In the genomic region with DNA sequence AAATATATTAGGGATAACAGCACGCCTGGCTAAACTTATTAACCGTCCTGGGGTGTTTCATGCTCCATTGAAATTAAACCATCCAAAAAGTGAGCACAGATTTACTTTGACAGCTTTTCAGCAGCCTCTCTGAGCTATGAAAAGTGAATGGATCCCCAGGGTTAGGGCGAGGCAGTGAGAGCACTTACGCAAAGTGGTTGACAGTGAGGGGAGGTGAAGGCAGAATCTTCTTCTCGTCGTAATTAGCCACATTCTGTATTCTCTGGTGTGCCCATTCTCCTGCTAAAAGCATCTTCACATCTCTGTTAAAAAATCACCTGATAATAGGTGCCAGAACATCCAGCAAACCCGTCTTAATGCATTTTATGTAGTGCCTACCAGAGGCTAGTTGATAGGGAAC, we compare ENCODE assay signal across 12 cellular contexts. TPM values are rescaled to one million over a fixed set of nuclear protein-coding genes. Genes with fewer than 3 reads are reported as not detected.
DNase-seq lines count a peak whose midpoint lies in the region; ATAC-seq, FAIRE-seq and TF ChIP-seq lines count a peak whose summit lies in the region.
"Had no signal": no experiment of that assay in that cellular context is flagged by ENCODE, and none has a peak within 500 bp of the region (broad histone marks: within the 10 kb centered on the region; RNA-seq: fewer than 3 reads in every experiment).

No MANE protein-coding gene starts in this region.

- H4K20me1 ChIP-seq in endothelial cell of umbilical vein (replicated peaks; ENCODE audit: control insufficient read depth, extremely low read depth, insufficient read depth, low read length), result no peaks in the 10 kb centered on the region

- H3K4me2 ChIP-seq in endothelial cell of umbilical vein (ENCODE audit: insufficient read depth, low read length), result peak overlapping the region; percentile 89

- no peaks in the 10 kb centered on the region for H3K9me3 ChIP-seq in endothelial cell of umbilical vein (replicated peaks; ENCODE audit: control insufficient read depth, insufficient read depth, low read length)
- H3K9me3 ChIP-seq: ascending aorta, SJSA1 had no signal

- no peak for FAIRE-seq in endothelial cell of umbilical vein (lab: Jason Lieb, UNC)
- FAIRE-seq: A204.1 had no signal

- peak overlapping the region; percentile 89 for H3K4me3 Mint-ChIP-seq in progenitor cell of endocrine pancreas (ENCODE audit: low read depth)

- H3K27ac ChIP-seq in endothelial cell of umbilical vein (ENCODE audit: insufficient read depth, low read depth, low read length), result no peak overlapping the region
- H3K27ac ChIP-seq: ascending aorta, SJSA1 had no signal

- peaks cover 8% of the 10 kb centered on the region for H3K27me3 Mint-ChIP-seq in progenitor cell of endocrine pancreas

- intact Hi-C loops in endothelial cell of umbilical vein (cut with micrococcal nuclease), result loop anchor here (5.0 to 10.0 kb wide), 4 partner anchors 49 to 1266 kb away; no protein-coding TSS in a partner anchor

- dilution Hi-C loops in endothelial cell of umbilical vein (cut with MboI; ENCODE audit: extremely low pct_ligation_motif_present, low sequenced_read_pairs), result no loop called here

- H3K36me3 ChIP-seq in endothelial cell of umbilical vein (ENCODE audit: control insufficient read depth in 2 of 2, extremely low read depth in 1 of 2, insufficient read depth in 2 of 2, low read length in 2 of 2), result no peaks in the 10 kb centered on the region
- H3K36me3 ChIP-seq: ascending aorta, SJSA1 had no signal

- POLR2A ChIA-PET in endothelial cell of umbilical vein (lab: Charles Lee), result no interaction called here

- peaks cover 7% of the 10 kb centered on the region for H3K36me3 Mint-ChIP-seq in progenitor cell of endocrine pancreas (ENCODE audit: insufficient read depth)

- BruUV-seq in endothelial cell of umbilical vein (replicated peaks; lab: Mats Ljungman, UMichigan), result no TSS peak

- H2AFZ ChIP-seq in endothelial cell of umbilical vein (ENCODE audit: low read depth, low read length), result no peak overlapping the region

- no peak for ATAC-seq in HG02678 (IDR thresholded peaks at IDR 0.05; ENCODE audit: unreplicated experiment)
- ATAC-seq: left colon had no signal

- peaks cover 0 to 3% of the 10 kb centered on the region in 2 experiments for H3K27me3 ChIP-seq in endothelial cell of umbilical vein (ENCODE audit: control insufficient read depth in 2 of 2, insufficient read depth in 2 of 2, low read length in 2 of 2)
- H3K27me3 ChIP-seq: ascending aorta had no signal

- H3K9me1 ChIP-seq in endothelial cell of umbilical vein (replicated peaks; ENCODE audit: control insufficient read depth, extremely low read depth, insufficient read depth, low read length), result no peaks in the 10 kb centered on the region

- no peak overlapping the region for H3K4me3 ChIP-seq in endothelial cell of umbilical vein (replicated peaks in 1 of 3; ENCODE audit: insufficient read depth in 1 of 3, low read depth in 1 of 3, low read length in 3 of 3)

- DNase-seq in NCI-H2107 treated with DMSO at 0.1 percent for 48 hours (lab: John Stamatoyannopoulos, UW; ENCODE audit: unreplicated experiment) (peak; percentile 14), NCI-H2107 (lab: John Stamatoyannopoulos, UW) (no peak), NCI-H345 (lab: John Stamatoyannopoulos, UW) (peak; percentile 59), endothelial cell of umbilical vein (ENCODE audit: low read depth, low spot score) (no peak), progenitor cell of endocrine pancreas (ENCODE audit: low spot score, unreplicated experiment) (no peak), foreskin melanocyte (no peak)
- no peak for DNase-seq in stimulated activated CD4-positive, alpha-beta T cell treated with anti-CD3 and anti-CD28 coated beads, Interleukin-4, amount 100 ng/mL, for 1 hour
- DNase-seq: left colon had no signal

- H3K4me1 ChIP-seq in endothelial cell of umbilical vein (ENCODE audit: control insufficient read depth, extremely low read depth, insufficient read depth, low read length), result peaks cover 14% of the 10 kb centered on the region
- H3K4me1 ChIP-seq: ascending aorta had no signal

- TF ChIP-seq POLR2A in endothelial cell of umbilical vein (IDR thresholded peaks at IDR 0.05; ENCODE audit: low read depth, low read length), result no peak

- H3K9ac ChIP-seq in endothelial cell of umbilical vein (replicated peaks; ENCODE audit: extremely low read depth, insufficient read depth, low read length), result no peak overlapping the region

- H3K9me3 Mint-ChIP-seq in progenitor cell of endocrine pancreas (ENCODE audit: low read depth), result no peaks in the 10 kb centered on the region

- TF ChIP-seq CTCF in endothelial cell of umbilical vein (IDR thresholded peaks at IDR 0.05; ENCODE audit: extremely low read depth in 1 of 2, insufficient read depth in 1 of 2, low read depth in 1 of 2, low read length in 2 of 2) (no peak), progenitor cell of endocrine pancreas (IDR thresholded peaks at IDR 0.05; ENCODE audit: unreplicated experiment) (no peak)

- CTCF ChIA-PET in endothelial cell of umbilical vein (lab: Charles Lee), result no interaction called here

- no peaks in the 10 kb centered on the region for H3K79me2 ChIP-seq in endothelial cell of umbilical vein (ENCODE audit: control insufficient read depth, insufficient read depth, low read length)

- peaks cover 19% of the 10 kb centered on the region for H3K4me1 Mint-ChIP-seq in progenitor cell of endocrine pancreas (ENCODE audit: low read depth)

- no peak overlapping the region for H3K27ac Mint-ChIP-seq in progenitor cell of endocrine pancreas

TF ChIP-seq in endothelial cell of umbilical vein, 7 proteins besides CTCF, POLR2A, EP300 and RAD21:
- TF ChIP-seq MYC (IDR thresholded peaks at IDR 0.05; ENCODE audit: low read depth, low read length) (no peak), POLR2AphosphoS5 (IDR thresholded peaks at IDR 0.05; ENCODE audit: insufficient read depth, low read depth, low read length) (no peak), EZH2 (IDR thresholded peaks at IDR 0.05; ENCODE audit: borderline replicate concordance, low read depth, low read length, severe bottlenecking) (no peak), FOS (IDR thresholded peaks at IDR 0.05; ENCODE audit: borderline replicate concordance, insufficient read depth, low read length) (no peak), JUN (IDR thresholded peaks at IDR 0.05; ENCODE audit: borderline replicate concordance, insufficient read depth, insufficient read length, low read depth) (no peak), GATA2 (IDR thresholded peaks at IDR 0.05; ENCODE audit: insufficient read depth, insufficient read length, low read depth, low read length) (no peak)
- TF ChIP-seq, protein P1, sequence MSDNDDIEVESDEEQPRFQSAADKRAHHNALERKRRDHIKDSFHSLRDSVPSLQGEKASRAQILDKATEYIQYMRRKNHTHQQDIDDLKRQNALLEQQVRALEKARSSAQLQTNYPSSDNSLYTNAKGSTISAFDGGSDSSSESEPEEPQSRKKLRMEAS (IDR thresholded peaks at IDR 0.05; ENCODE audit: insufficient read depth, insufficient read length), result no peak

RNA-seq across cellular contexts. Expression of a gene that starts 1.9 kb away (rescaled TPM):
- total RNA-seq in endothelial cell of umbilical vein, result 5.9 and 7.8 TPM in 2 replicates
- 3.4 and 4.1 TPM in 2 replicates for polyA plus RNA-seq in endothelial cell of umbilical vein
- polyA plus RNA-seq in endothelial cell of umbilical vein (2011; cell fraction: cytosol; rRNA removed), result 2.4 and 2.5 TPM in 2 replicates
- 7.5 and 7.8 TPM in 2 replicates for polyA plus RNA-seq in endothelial cell of umbilical vein (2011; cell fraction: nucleus; rRNA removed)
- polyA plus RNA-seq in endothelial cell of umbilical vein (2012), result 4.4 and 5.0 TPM in 2 replicates
- polyA minus RNA-seq in endothelial cell of umbilical vein, result 16.5 and 18.5 TPM in 2 replicates
- 1.0 TPM for polyA minus RNA-seq in endothelial cell of umbilical vein (2011; cell fraction: cytosol; rRNA and poly(A)+ RNA removed)
- 23.5 and 26.7 TPM in 2 replicates for polyA minus RNA-seq in endothelial cell of umbilical vein (2011; cell fraction: nucleus; rRNA and poly(A)+ RNA removed)
- 14.5 and 15.4 TPM in 2 replicates for total RNA-seq in progenitor cell of endocrine pancreas

Comparison
In these comparisons a context has a peak if more than half of its experiments do, and no peak if none do; other contexts are left out.
1. DNase-seq: peak in NCI-H2107 treated with DMSO at 0.1 percent for 48 hours (single experiment) and NCI-H345 (single experiment); none in NCI-H2107 (single experiment), endothelial cell of umbilical vein (single experiment), progenitor cell of endocrine pancreas (single experiment), stimulated activated CD4-positive, alpha-beta T cell treated with anti-CD3 and anti-CD28 coated beads, Interleukin-4, amount 100 ng/mL, for 1 hour (single experiment) and foreskin melanocyte (single experiment).